ENCODE assay signal across 13 cellular contexts in genomic region chr12:63978519-63978918, GRCh38.
DNase-seq lines count a peak whose midpoint lies in the region; ATAC-seq, FAIRE-seq and TF ChIP-seq lines count a peak whose summit lies in the region.
"Had no signal": no experiment of that assay in that cellular context is flagged by ENCODE, and none has a peak within 500 bp of the region (broad histone marks: within the 10 kb centered on the region; RNA-seq: fewer than 3 reads in every experiment).

No MANE protein-coding gene starts in this region.

- intact Hi-C loops in activated T-helper 1 cell treated with anti-CD3 and anti-CD28 coated beads, Interleukin-12 subunit alpha, Interleukin-12 subunit beta, Interleukin-2, Interleukin-4 antibody, amounts not matched to agents 30 ng/mL and 10 ng/mL and 1 ng/mL, durations not matched to agents 14 hours and 24 hours and 36 hours (cut with micrococcal nuclease) = no loop called here

- TF ChIP-seq EP300 in A549 (IDR thresholded peaks at IDR 0.05) (peak in 1 of 2 experiments; percentile 28; a peak in 2 of 5 replicates), suprapubic skin (IDR thresholded peaks at IDR 0.05) (no peak)

- peak; percentile 89 for FAIRE-seq in A549 (lab: Jason Lieb, UNC)
- FAIRE-seq: endometrium had no signal

- no peaks in the 10 kb centered on the region for H3K36me3 Mint-ChIP-seq in activated T-helper 1 cell treated with anti-CD3 and anti-CD28 coated beads, Interleukin-12 subunit alpha, Interleukin-12 subunit beta, Interleukin-2, Interleukin-4 antibody, amounts not matched to agents 30 ng/mL and 10 ng/mL and 1 ng/mL, durations not matched to agents 14 hours and 24 hours and 36 hours (ENCODE audit: low read depth)
- H3K36me3 Mint-ChIP-seq: immature natural killer cell had no signal

- TF ChIP-seq POLR2A in A549 (IDR thresholded peaks at IDR 0.05; ENCODE audit: low read length) (no peak), suprapubic skin (IDR thresholded peaks at IDR 0.05) (no peak)

- WGBS in A549 (ENCODE audit: missing lambda C conversion rate) = 0% methylated on average over 1 of the region's 1 CpG
- WGBS in suprapubic skin = 49% methylated on average over 1 of the region's 1 CpG

- CTCF ChIA-PET in A549 (lab: Yijun Ruan, JAX) = interaction anchor here (0.6 to 3.9 kb wide), 2 partner anchors 134 to 350 kb away, joined by 3 to 18 read pairs; partner anchors contain the start of gene SRGAP1

- H3K4me3 Mint-ChIP-seq in activated T-helper 1 cell treated with anti-CD3 and anti-CD28 coated beads, Interleukin-12 subunit alpha, Interleukin-12 subunit beta, Interleukin-2, Interleukin-4 antibody, amounts not matched to agents 30 ng/mL and 10 ng/mL and 1 ng/mL, durations not matched to agents 14 hours and 24 hours and 36 hours = no peak overlapping the region
- H3K4me3 Mint-ChIP-seq: immature natural killer cell had no signal

- H3K36me3 ChIP-seq in suprapubic skin (no peaks in the 10 kb centered on the region), SJCRH30 (no peaks in the 10 kb centered on the region)
- H3K36me3 ChIP-seq: thyroid gland had no signal

- ATAC-seq in A549 (peak; percentile 59 to 67; a peak in 5 of 6 replicates), GM21737 (IDR thresholded peaks at IDR 0.05; ENCODE audit: unreplicated experiment) (no peak)

- TF ChIP-seq CTCF in A549 (IDR thresholded peaks at IDR 0.05) = no peak
- no peak for TF ChIP-seq CTCF in HFF-Myc (IDR thresholded peaks at IDR 0.05; ENCODE audit: low read depth, low read length, missing control alignments)
- no peak for TF ChIP-seq CTCF in fibroblast of villous mesenchyme (IDR thresholded peaks at IDR 0.05; ENCODE audit: insufficient read depth, low read depth, low read length)
- no peak for TF ChIP-seq CTCF in suprapubic skin (IDR thresholded peaks at IDR 0.05)

- H3K4me3 ChIP-seq in A549 = no peak overlapping the region
- no peak overlapping the region for H3K4me3 ChIP-seq in HFF-Myc (replicated peaks; ENCODE audit: low read depth, low read length)
- H3K4me3 ChIP-seq in fibroblast of villous mesenchyme (ENCODE audit: low read depth, low read length) = no peak overlapping the region
- no peak overlapping the region for H3K4me3 ChIP-seq in suprapubic skin
- H3K4me3 ChIP-seq in SJCRH30 = no peak overlapping the region
- H3K4me3 ChIP-seq: thyroid gland had no signal

- TF ChIP-seq RAD21 in A549 (conservative IDR thresholded peaks at IDR 0.05 in 1 of 2, IDR thresholded peaks at IDR 0.05 in 1 of 2) = no peak

- POLR2A ChIA-PET in A549 (lab: Yijun Ruan, JAX) = interaction anchor here (0.7 kb wide), 1 partner anchor 10 kb away, joined by 9 read pairs; no protein-coding TSS in a partner anchor

- H3K27me3 Mint-ChIP-seq in activated T-helper 1 cell treated with anti-CD3 and anti-CD28 coated beads, Interleukin-12 subunit alpha, Interleukin-12 subunit beta, Interleukin-2, Interleukin-4 antibody, amounts not matched to agents 30 ng/mL and 10 ng/mL and 1 ng/mL, durations not matched to agents 14 hours and 24 hours and 36 hours (ENCODE audit: insufficient read depth) = no peaks in the 10 kb centered on the region

- H3K27me3 ChIP-seq in suprapubic skin (no peaks in the 10 kb centered on the region), SJCRH30 (no peaks in the 10 kb centered on the region)
- H3K27me3 ChIP-seq: thyroid gland had no signal

- H3K4me2 ChIP-seq in A549 = peak overlapping the region; percentile 13; the same call in 2 of the 3 replicates

- DNase-seq in A549 (ENCODE audit: low read depth in 1 of 2, low spot score in 1 of 2) (peak; percentile 26 to 59), HFF-Myc (ENCODE audit: extremely low read depth, low read depth) (peak; percentile 38), SW 1271 (lab: John Stamatoyannopoulos, UW) (peak; percentile 61 to 90), fibroblast of villous mesenchyme (ENCODE audit: low read depth) (peak; percentile 75), suprapubic skin (ENCODE audit: low spot score in 2 of 2) (no peak), SJCRH30 (no peak)
- no peak for DNase-seq in activated T-helper 1 cell treated with anti-CD3 and anti-CD28 coated beads, Interleukin-12 subunit alpha, Interleukin-12 subunit beta, Interleukin-2, Interleukin-4 antibody, amounts not matched to agents 30 ng/mL and 10 ng/mL and 1 ng/mL, durations not matched to agents 14 hours and 24 hours and 36 hours (ENCODE audit: low spot score)
- DNase-seq: immature natural killer cell, MV-4-11, SHP77, thyroid gland had no signal

- no peak overlapping the region for H3K27ac Mint-ChIP-seq in activated T-helper 1 cell treated with anti-CD3 and anti-CD28 coated beads, Interleukin-12 subunit alpha, Interleukin-12 subunit beta, Interleukin-2, Interleukin-4 antibody, amounts not matched to agents 30 ng/mL and 10 ng/mL and 1 ng/mL, durations not matched to agents 14 hours and 24 hours and 36 hours
- H3K27ac Mint-ChIP-seq: immature natural killer cell had no signal

- H3K9me3 ChIP-seq in A549 (peaks cover 15% of the 10 kb centered on the region), suprapubic skin (no peaks in the 10 kb centered on the region), SJCRH30 (replicated peaks) (no peaks in the 10 kb centered on the region)
- H3K9me3 ChIP-seq: thyroid gland had no signal

- H3K4me1 ChIP-seq in A549 = peaks cover 47% of the 10 kb centered on the region
- H3K4me1 ChIP-seq in suprapubic skin = peaks cover 8% of the 10 kb centered on the region
- no peaks in the 10 kb centered on the region for H3K4me1 ChIP-seq in SJCRH30
- H3K4me1 ChIP-seq: thyroid gland had no signal

- H3K27ac ChIP-seq in A549 = peak overlapping the region in 1 of 2 experiments; percentile 46; a peak in 2 of 6 replicates
- H3K27ac ChIP-seq in suprapubic skin = no peak overlapping the region
- H3K27ac ChIP-seq in SJCRH30 = no peak overlapping the region
- H3K27ac ChIP-seq: thyroid gland had no signal

- no peaks in the 10 kb centered on the region for H3K4me1 Mint-ChIP-seq in activated T-helper 1 cell treated with anti-CD3 and anti-CD28 coated beads, Interleukin-12 subunit alpha, Interleukin-12 subunit beta, Interleukin-2, Interleukin-4 antibody, amounts not matched to agents 30 ng/mL and 10 ng/mL and 1 ng/mL, durations not matched to agents 14 hours and 24 hours and 36 hours (ENCODE audit: low read depth)
- H3K4me1 Mint-ChIP-seq: immature natural killer cell had no signal

- H3K9me3 Mint-ChIP-seq in activated T-helper 1 cell treated with anti-CD3 and anti-CD28 coated beads, Interleukin-12 subunit alpha, Interleukin-12 subunit beta, Interleukin-2, Interleukin-4 antibody, amounts not matched to agents 30 ng/mL and 10 ng/mL and 1 ng/mL, durations not matched to agents 14 hours and 24 hours and 36 hours = no peaks in the 10 kb centered on the region

TF ChIP-seq in A549, 52 proteins besides CTCF, POLR2A, EP300 and RAD21 (continues in another document):
- TF ChIP-seq, protein P1, sequence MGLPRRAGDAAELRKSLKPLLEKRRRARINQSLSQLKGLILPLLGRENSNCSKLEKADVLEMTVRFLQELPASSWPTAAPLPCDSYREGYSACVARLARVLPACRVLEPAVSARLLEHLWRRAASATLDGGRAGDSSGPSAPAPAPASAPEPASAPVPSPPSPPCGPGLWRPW (IDR thresholded peaks at IDR 0.05) = peak; percentile 25; the same call in 1 of the 2 replicates
- TF ChIP-seq PBX3 (IDR thresholded peaks at IDR 0.05) = no peak
- TF ChIP-seq NPAS2 (CRISPR knock-in tag; IDR thresholded peaks at IDR 0.05; ENCODE audit: borderline replicate concordance) = no peak
- no peak for TF ChIP-seq EHF (CRISPR knock-in tag; IDR thresholded peaks at IDR 0.05)
- TF ChIP-seq JUNB (IDR thresholded peaks at IDR 0.05) = peak; percentile 55
- TF ChIP-seq ESRRA (IDR thresholded peaks at IDR 0.05; ENCODE audit: borderline replicate concordance, low read length) = no peak
- TF ChIP-seq HOXB5 (CRISPR knock-in tag; IDR thresholded peaks at IDR 0.05) = no peak
- peak; percentile 15 to 27; a peak in 1 of 5 replicates for TF ChIP-seq JUN (IDR thresholded peaks at IDR 0.05)
- TF ChIP-seq, protein P2, sequence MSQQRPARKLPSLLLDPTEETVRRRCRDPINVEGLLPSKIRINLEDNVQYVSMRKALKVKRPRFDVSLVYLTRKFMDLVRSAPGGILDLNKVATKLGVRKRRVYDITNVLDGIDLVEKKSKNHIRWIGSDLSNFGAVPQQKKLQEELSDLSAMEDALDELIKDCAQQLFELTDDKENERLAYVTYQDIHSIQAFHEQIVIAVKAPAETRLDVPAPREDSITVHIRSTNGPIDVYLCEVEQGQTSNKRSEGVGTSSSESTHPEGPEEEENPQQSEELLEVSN (IDR thresholded peaks at IDR 0.05; ENCODE audit: borderline replicate concordance, low read depth) = no peak
- TF ChIP-seq MAFK (IDR thresholded peaks at IDR 0.05; ENCODE audit: partially characterized antibody) = peak; percentile 62

Comparison
In these comparisons a context has a peak if more than half of its experiments do, and no peak if none do; other contexts are left out.
1. DNase-seq: peak in A549 (2 of 2), HFF-Myc (single experiment), SW 1271 (2 of 2) and fibroblast of villous mesenchyme (single experiment); none in suprapubic skin (0 of 2), SJCRH30 (0 of 2) and activated T-helper 1 cell treated with anti-CD3 and anti-CD28 coated beads, Interleukin-12 subunit alpha, Interleukin-12 subunit beta, Interleukin-2, Interleukin-4 antibody, amounts not matched to agents 30 ng/mL and 10 ng/mL and 1 ng/mL, durations not matched to agents 14 hours and 24 hours and 36 hours (single experiment).